ENCODE assay signal across 1 cellular context in genomic region chr2:8421658-8422499, GRCh38.
TF ChIP-seq lines count a peak whose summit lies in the region.

No MANE protein-coding gene starts in this region.

TF ChIP-seq in GM12878, 131 proteins besides CTCF, POLR2A, EP300 and RAD21 (continued from another document):
- TF ChIP-seq IRF5 (IDR thresholded peaks at IDR 0.05; ENCODE audit: borderline replicate concordance) (no peak), ZNF207 (IDR thresholded peaks at IDR 0.05; ENCODE audit: borderline replicate concordance) (no peak), TAF1 (IDR thresholded peaks at IDR 0.05; ENCODE audit: borderline replicate concordance, low read depth, low read length) (no peak), RUNX3 (IDR thresholded peaks at IDR 0.05; ENCODE audit: low read length) (peak; percentile 86), SKIL (IDR thresholded peaks at IDR 0.05; ENCODE audit: low read depth, poor library complexity, severe bottlenecking) (peak; percentile 60), SPI1 (IDR thresholded peaks at IDR 0.05; ENCODE audit: borderline replicate concordance, insufficient read depth, low read depth, low read length) (no peak; the same call in 1 of the 2 replicates)
